Comparison of ENCODE assay signal across 31 cellular contexts in the genomic region with DNA sequence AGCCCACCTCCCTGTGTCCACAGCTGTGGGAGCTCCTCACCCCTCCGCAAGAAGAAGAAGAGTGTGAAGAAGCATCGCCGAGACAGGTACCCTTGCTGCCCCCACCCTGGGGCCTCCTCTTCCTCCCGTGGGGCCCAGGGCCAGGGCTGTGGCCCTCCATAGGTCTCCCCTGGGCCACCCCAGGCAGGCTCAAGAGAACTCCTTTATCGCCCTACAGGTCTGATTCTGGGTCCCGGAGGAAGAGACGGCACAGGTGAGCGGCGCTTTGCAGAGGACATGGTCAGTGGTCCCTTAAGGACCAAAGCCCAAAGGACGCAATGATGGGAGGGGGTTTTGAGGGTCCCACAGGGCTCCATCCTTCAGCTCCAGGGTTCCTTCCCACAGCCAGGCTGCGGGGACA. TPM values are rescaled to one million over a fixed set of nuclear protein-coding genes. Genes with fewer than 3 reads are reported as not detected.
"Had no signal": no experiment of that assay in that cellular context is flagged by ENCODE, and none has a peak within 500 bp of the region (broad histone marks: within the 10 kb centered on the region; RNA-seq: fewer than 3 reads in every experiment).

No MANE protein-coding gene starts in this region.

- H3K36me3 Mint-ChIP-seq: immature natural killer cell; naive thymus-derived CD8-positive, alpha-beta T cell; stimulated activated memory B cell treated with anti-CD40 and anti-IgM and Interleukin-4, amounts not matched to agents 10 μg/mL and 1 μg/mL and 100 μg/mL, for 72 hours; type B pancreatic cell had no signal

- H3K4me3 Mint-ChIP-seq: immature natural killer cell, neural crest cell, type B pancreatic cell had no signal

- H3K4me1 Mint-ChIP-seq: nephron, neural crest cell had no signal

- H3K27ac Mint-ChIP-seq: immature natural killer cell; nephron; progenitor cell of endocrine pancreas; stimulated activated memory B cell treated with anti-CD40 and anti-IgM and Interleukin-4, amounts not matched to agents 10 μg/mL and 1 μg/mL and 100 μg/mL, for 72 hours; stimulated activated naive CD8-positive, alpha-beta T cell treated with anti-CD3 and anti-CD28 coated beads, Interleukin-15, amount 100 ng/mL, for 72 hours; type B pancreatic cell had no signal

- H3K36me3 ChIP-seq: left lung, lower lobe of right lung, neutrophil, ovary, right atrium auricular region, spleen, tibial nerve had no signal

- H3K9me3 Mint-ChIP-seq: immature natural killer cell; naive thymus-derived CD8-positive, alpha-beta T cell; nephron; neural crest cell; stimulated activated memory B cell treated with anti-CD40 and anti-IgM and Interleukin-4, amounts not matched to agents 10 μg/mL and 1 μg/mL and 100 μg/mL, for 72 hours; stimulated activated naive CD8-positive, alpha-beta T cell treated with anti-CD3 and anti-CD28 coated beads, Interleukin-15, amount 100 ng/mL, for 72 hours; type B pancreatic cell had no signal

- ATAC-seq: left colon; left lung; stimulated activated naive CD8-positive, alpha-beta T cell treated with anti-CD3 and anti-CD28 coated beads, Interleukin-15, amount 100 ng/mL, for 72 hours had no signal

- FAIRE-seq: islet of Langerhans, kidney, urothelium cell line had no signal

- H3K27me3 ChIP-seq: ovary had no signal

- H3K9me3 ChIP-seq: left lung, lower lobe of right lung, neutrophil, ovary, right atrium auricular region, spleen had no signal

- H3K4me3 ChIP-seq: left lung, lower lobe of right lung, ovary, right atrium auricular region, skin epidermis, spleen, tibial nerve had no signal

- H3K27ac ChIP-seq: left lung, lower lobe of right lung, neutrophil, ovary, right atrium auricular region, skin epidermis, spleen, tibial nerve had no signal

- DNase-seq: head of caudate nucleus; hypothalamus; immature natural killer cell; kidney; left colon; left lung; lower lobe of right lung; mammary epithelial cell; mesenchymal stem cell; naive thymus-derived CD8-positive, alpha-beta T cell; occipital lobe; ovary; spleen; stimulated activated CD4-positive, alpha-beta T cell treated with anti-CD3 and anti-CD28 coated beads, Interleukin-1b, Interleukin-23, amount 100 ng/mL, for 48 hours; stimulated activated CD4-positive, alpha-beta T cell treated with anti-CD3 and anti-CD28 coated beads, Interleukin-2, amount 100 ng/mL, for 48 hours; stimulated activated CD4-positive, alpha-beta T cell treated with anti-CD3 and anti-CD28 coated beads, Interleukin-4, amount 100 ng/mL, for 4 hours; stimulated activated CD8-positive, alpha-beta memory T cell treated with anti-CD3 and anti-CD28 coated beads, Interleukin-4, amount 100 ng/mL, for 48 hours; stimulated activated naive CD4-positive, alpha-beta T cell treated with Interleukin-2 at 50 U/mL for 16 hours; stimulated activated naive CD8-positive, alpha-beta T cell treated with anti-CD3 and anti-CD28 coated beads, Interleukin-15, amount 100 ng/mL, for 72 hours; substantia nigra had no signal

RNA-seq across cellular contexts. Expression of a gene that starts 59.6 kb away (rescaled TPM):
- total RNA-seq: naive thymus-derived CD8-positive, alpha-beta T cell had no signal
- polyA plus RNA-seq: immature natural killer cell; naive thymus-derived CD8-positive, alpha-beta T cell had no signal
